ENCODE assay signal across 8 cellular contexts in the genomic region with DNA sequence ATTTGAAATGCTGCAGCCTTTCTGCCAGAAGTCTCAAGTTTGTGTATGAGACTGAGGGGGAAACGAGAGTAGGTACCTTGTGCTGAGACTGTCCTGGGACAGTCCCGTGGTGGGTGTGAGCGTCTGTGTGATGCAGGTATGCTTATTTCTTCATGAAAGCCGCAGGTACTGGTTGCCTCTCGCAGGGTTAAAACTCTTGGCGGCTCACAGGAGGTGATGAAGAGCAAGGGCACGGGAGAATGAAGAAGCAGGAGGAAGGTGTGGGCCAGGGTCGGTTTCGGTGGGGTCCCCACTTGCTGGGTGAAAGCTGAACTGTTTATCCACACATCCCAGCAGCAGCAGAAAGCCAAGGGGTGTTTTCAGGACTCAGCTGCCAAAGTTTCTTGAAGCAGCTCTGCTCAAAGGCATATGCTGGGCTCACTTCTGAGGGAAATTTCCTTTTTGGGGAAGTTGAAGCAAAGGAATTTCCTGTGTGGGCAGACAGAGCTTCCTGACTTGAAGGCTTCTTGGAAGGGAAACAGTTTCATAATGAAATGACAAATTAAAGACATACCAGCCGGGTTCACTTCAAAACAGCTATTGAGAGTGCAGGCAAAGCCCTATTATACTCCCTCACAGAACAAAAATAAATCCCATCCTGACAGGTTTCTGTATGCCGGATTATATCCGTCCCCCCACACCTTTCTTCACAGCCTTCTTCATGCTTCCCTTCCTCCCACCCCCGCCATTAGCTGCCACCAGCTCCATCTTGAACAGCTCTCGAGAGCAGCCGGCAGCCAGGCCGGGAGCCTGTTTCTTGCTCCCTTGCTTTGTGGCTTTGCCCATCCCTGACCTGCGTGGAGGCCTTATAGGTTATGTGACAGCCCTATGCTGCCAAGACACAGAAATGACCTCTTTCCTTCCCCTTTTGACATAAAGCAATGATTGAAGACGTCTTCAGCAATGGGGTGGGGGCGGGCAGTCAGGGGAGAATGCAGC.
A peak's percentile ranks its signal among the peaks of the same experiment; 100 is the strongest.
DNase-seq lines count a peak whose midpoint lies in the region; ATAC-seq, FAIRE-seq and TF ChIP-seq lines count a peak whose summit lies in the region.

No MANE protein-coding gene starts in this region.

- peak overlapping the region; percentile 100 for H3K27ac ChIP-seq in GM12878 (ENCODE audit: control insufficient read depth, insufficient read depth)

- peaks cover 11 to 13% of the 10 kb centered on the region in 2 experiments for H3K36me3 ChIP-seq in GM12878 (ENCODE audit: control insufficient read depth in 2 of 2, insufficient read depth in 2 of 2, low read length in 1 of 2)

- H3K79me2 ChIP-seq in GM12878 (ENCODE audit: control insufficient read depth, insufficient read depth, low read length), result peaks cover 83% of the 10 kb centered on the region

- peak; percentile 81 to 89 for TF ChIP-seq EP300 in GM12878 (IDR thresholded peaks at IDR 0.05; ENCODE audit: borderline replicate concordance in 1 of 2, control insufficient read depth in 1 of 2, low read depth in 2 of 2, low read length in 2 of 2)

- TF ChIP-seq RAD21 in GM12878 (IDR thresholded peaks at IDR 0.05; ENCODE audit: insufficient read depth, low read depth, low read length), result peak; percentile 19; the same call in 1 of the 2 replicates

- CTCF ChIA-PET in GM12878 (lab: Yijun Ruan, JAX), result interaction anchor here (0.7 to 4.6 kb wide), 10 partner anchors 13 to 267 kb away, joined by 3 to 22 read pairs (median 5); no protein-coding TSS in a partner anchor

- WGBS in GM12878 (ENCODE audit: insufficient coverage, insufficient replicate concordance, low lambda C conversion rate, missing lambda C conversion rate), result 3% methylated on average over 19 of the region's 19 CpGs

- ATAC-seq in GM18508 (IDR thresholded peaks at IDR 0.05; ENCODE audit: insufficient read depth, unreplicated experiment) (peak; percentile 43), HG02943 (IDR thresholded peaks at IDR 0.05; ENCODE audit: low read depth, unreplicated experiment) (peak; percentile 47), SK-N-SH treated with all-trans-retinoic acid at 6 μM for 48 hours (peak; percentile 79), GM12878 (peak; percentile 75)

- no peaks in the 10 kb centered on the region; the same call in 1 of the 3 replicates for H3K9me3 ChIP-seq in GM12878 (replicated peaks; ENCODE audit: control insufficient read depth, insufficient read depth, low read length)

- no peaks in the 10 kb centered on the region for H3K27me3 ChIP-seq in GM12878 (replicated peaks in 1 of 2; ENCODE audit: control insufficient read depth in 2 of 2, insufficient read depth in 2 of 2, low read length in 1 of 2)

- DNase-seq in GM12878 (ENCODE audit: low read depth, low spot score) (peak; percentile 92), medulla oblongata (ENCODE audit: extremely low spot score) (peak; percentile 80), SK-N-DZ (ENCODE audit: low spot score) (no peak), 8988T (no peak)
- DNase-seq in stimulated activated CD8-positive, alpha-beta memory T cell treated with anti-CD3 and anti-CD28 coated beads, Interleukin-4, amount 100 ng/mL, for 24 hours (ENCODE audit: low read depth), result peak; percentile 42

- peaks cover 92% of the 10 kb centered on the region for H3K4me1 ChIP-seq in GM12878 (ENCODE audit: control insufficient read depth, insufficient read depth, low read length)

- TSS peak; percentile 36 for BruUV-seq in GM12878 (replicated peaks; lab: Mats Ljungman, UMichigan)

- H3K4me2 ChIP-seq in GM12878 (ENCODE audit: control insufficient read depth, insufficient read depth), result peak overlapping the region; percentile 68

- H4K20me1 ChIP-seq in GM12878 (ENCODE audit: control insufficient read depth, insufficient read depth), result no peaks in the 10 kb centered on the region

- SMC1A ChIA-PET in GM12878 (lab: Charles Lee; ENCODE audit: uncharacterized antibody, unreplicated experiment), result interaction anchor here (0.6 to 39.9 kb wide), 22 partner anchors 1 to 273 kb away, joined by 3 to 1116 read pairs (median 5); no protein-coding TSS in a partner anchor

- H3K4me3 ChIP-seq in GM12878, result peak overlapping the region; percentile 11; the same call in 1 of the 2 replicates

- POLR2A ChIA-PET in GM12878 (lab: Charles Lee), result interaction anchor here (0.6 to 10.8 kb wide), 14 partner anchors 8 to 267 kb away, joined by 3 to 144 read pairs (median 4); no protein-coding TSS in a partner anchor

- intact Hi-C loops in GM12878 (cut with micrococcal nuclease; ENCODE audit: unreplicated experiment), result no loop called here

- TF ChIP-seq POLR2A in GM12878 (IDR thresholded peaks at IDR 0.05; ENCODE audit: low read depth, low read length), result 0 out of 2 replicates have a peak, but pooled peaks have one; percentile 32

- TF ChIP-seq CTCF in GM12878 (IDR thresholded peaks at IDR 0.05 in 2 of 3, conservative IDR thresholded peaks at IDR 0.05 in 1 of 3; ENCODE audit: control insufficient read depth in 2 of 3, extremely low read depth in 1 of 3, insufficient read depth in 1 of 3, low read depth in 3 of 3, low read length in 3 of 3), result no peak

- H2AFZ ChIP-seq in GM12878 (ENCODE audit: control insufficient read depth, low read depth, low read length), result no peak overlapping the region

- in situ Hi-C loops in GM12878 (cut with MboI), result no loop called here

- FAIRE-seq in GM12878 (lab: Jason Lieb, UNC), result peak; percentile 47

- RAD21 ChIA-PET in GM12878 (lab: Charles Lee; ENCODE audit: unreplicated experiment), result interaction anchor here (0.7 to 21.4 kb wide), 16 partner anchors 16 to 266 kb away, joined by 3 to 497 read pairs (median 6); a partner anchor contains a TSS

- peak overlapping the region; percentile 69 for H3K9ac ChIP-seq in GM12878 (ENCODE audit: control insufficient read depth, insufficient read depth, low read length)

TF ChIP-seq in SK-N-SH treated with all-trans-retinoic acid at 6 μM for 48 hours, 23 proteins besides CTCF, POLR2A, EP300 and RAD21:
- no peak for TF ChIP-seq RARB (CRISPR knock-in tag; IDR thresholded peaks at IDR 0.05)
- TF ChIP-seq ARNTL (CRISPR knock-in tag; IDR thresholded peaks at IDR 0.05; ENCODE audit: borderline replicate concordance, low read depth), result no peak
- no peak for TF ChIP-seq ZNF8 (CRISPR knock-in tag; IDR thresholded peaks at IDR 0.05)
- TF ChIP-seq OSR1 (CRISPR knock-in tag; IDR thresholded peaks at IDR 0.05), result no peak
- TF ChIP-seq ZNF565 (CRISPR knock-in tag; conservative IDR thresholded peaks at IDR 0.05; ENCODE audit: low read depth), result no peak
- TF ChIP-seq ZFP3 (CRISPR knock-in tag; IDR thresholded peaks at IDR 0.05), result no peak
- TF ChIP-seq CSDC2 (CRISPR knock-in tag; IDR thresholded peaks at IDR 0.05), result no peak
- TF ChIP-seq ISL1 (CRISPR knock-in tag; IDR thresholded peaks at IDR 0.05), result no peak
- TF ChIP-seq, protein P1, sequence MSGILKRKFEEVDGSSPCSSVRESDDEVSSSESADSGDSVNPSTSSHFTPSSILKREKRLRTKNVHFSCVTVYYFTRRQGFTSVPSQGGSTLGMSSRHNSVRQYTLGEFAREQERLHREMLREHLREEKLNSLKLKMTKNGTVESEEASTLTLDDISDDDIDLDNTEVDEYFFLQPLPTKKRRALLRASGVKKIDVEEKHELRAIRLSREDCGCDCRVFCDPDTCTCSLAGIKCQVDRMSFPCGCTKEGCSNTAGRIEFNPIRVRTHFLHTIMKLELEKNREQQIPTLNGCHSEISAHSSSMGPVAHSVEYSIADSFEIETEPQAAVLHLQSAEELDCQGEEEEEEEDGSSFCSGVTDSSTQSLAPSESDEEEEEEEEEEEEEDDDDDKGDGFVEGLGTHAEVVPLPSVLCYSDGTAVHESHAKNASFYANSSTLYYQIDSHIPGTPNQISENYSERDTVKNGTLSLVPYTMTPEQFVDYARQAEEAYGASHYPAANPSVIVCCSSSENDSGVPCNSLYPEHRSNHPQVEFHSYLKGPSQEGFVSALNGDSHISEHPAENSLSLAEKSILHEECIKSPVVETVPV (CRISPR knock-in tag; IDR thresholded peaks at IDR 0.05), result no peak
TF ChIP-seq in SK-N-SH treated with all-trans-retinoic acid at 6 μM for 48 hours: peak in this region for 0.

TF ChIP-seq in GM12878, 131 proteins besides CTCF, POLR2A, EP300 and RAD21 (continues in another document):
- TF ChIP-seq, protein P2, sequence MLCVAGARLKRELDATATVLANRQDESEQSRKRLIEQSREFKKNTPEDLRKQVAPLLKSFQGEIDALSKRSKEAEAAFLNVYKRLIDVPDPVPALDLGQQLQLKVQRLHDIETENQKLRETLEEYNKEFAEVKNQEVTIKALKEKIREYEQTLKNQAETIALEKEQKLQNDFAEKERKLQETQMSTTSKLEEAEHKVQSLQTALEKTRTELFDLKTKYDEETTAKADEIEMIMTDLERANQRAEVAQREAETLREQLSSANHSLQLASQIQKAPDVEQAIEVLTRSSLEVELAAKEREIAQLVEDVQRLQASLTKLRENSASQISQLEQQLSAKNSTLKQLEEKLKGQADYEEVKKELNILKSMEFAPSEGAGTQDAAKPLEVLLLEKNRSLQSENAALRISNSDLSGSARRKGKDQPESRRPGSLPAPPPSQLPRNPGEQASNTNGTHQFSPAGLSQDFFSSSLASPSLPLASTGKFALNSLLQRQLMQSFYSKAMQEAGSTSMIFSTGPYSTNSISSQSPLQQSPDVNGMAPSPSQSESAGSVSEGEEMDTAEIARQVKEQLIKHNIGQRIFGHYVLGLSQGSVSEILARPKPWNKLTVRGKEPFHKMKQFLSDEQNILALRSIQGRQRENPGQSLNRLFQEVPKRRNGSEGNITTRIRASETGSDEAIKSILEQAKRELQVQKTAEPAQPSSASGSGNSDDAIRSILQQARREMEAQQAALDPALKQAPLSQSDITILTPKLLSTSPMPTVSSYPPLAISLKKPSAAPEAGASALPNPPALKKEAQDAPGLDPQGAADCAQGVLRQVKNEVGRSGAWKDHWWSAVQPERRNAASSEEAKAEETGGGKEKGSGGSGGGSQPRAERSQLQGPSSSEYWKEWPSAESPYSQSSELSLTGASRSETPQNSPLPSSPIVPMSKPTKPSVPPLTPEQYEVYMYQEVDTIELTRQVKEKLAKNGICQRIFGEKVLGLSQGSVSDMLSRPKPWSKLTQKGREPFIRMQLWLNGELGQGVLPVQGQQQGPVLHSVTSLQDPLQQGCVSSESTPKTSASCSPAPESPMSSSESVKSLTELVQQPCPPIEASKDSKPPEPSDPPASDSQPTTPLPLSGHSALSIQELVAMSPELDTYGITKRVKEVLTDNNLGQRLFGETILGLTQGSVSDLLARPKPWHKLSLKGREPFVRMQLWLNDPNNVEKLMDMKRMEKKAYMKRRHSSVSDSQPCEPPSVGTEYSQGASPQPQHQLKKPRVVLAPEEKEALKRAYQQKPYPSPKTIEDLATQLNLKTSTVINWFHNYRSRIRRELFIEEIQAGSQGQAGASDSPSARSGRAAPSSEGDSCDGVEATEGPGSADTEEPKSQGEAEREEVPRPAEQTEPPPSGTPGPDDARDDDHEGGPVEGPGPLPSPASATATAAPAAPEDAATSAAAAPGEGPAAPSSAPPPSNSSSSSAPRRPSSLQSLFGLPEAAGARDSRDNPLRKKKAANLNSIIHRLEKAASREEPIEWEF (IDR thresholded peaks at IDR 0.05; ENCODE audit: insufficient replicate concordance, low read depth, low read length), result peak; percentile 72
- TF ChIP-seq EED (IDR thresholded peaks at IDR 0.05; ENCODE audit: low read depth) (peak; percentile 88), PAX8 (IDR thresholded peaks at IDR 0.05) (no peak), MXI1 (IDR thresholded peaks at IDR 0.05; ENCODE audit: low read depth, low read length) (peak; percentile 69)

Comparison
In these comparisons a context has a peak if more than half of its experiments do, and no peak if none do; other contexts are left out.
1. DNase-seq: peak in GM12878 (single experiment), medulla oblongata (single experiment) and stimulated activated CD8-positive, alpha-beta memory T cell treated with anti-CD3 and anti-CD28 coated beads, Interleukin-4, amount 100 ng/mL, for 24 hours (single experiment); none in SK-N-DZ (single experiment) and 8988T (single experiment).
2. Peak in every context shown above with its lines, with median percentiles within 50 percentile points of each other: ATAC-seq.